18 cellular contexts compared by ENCODE assay signal in the genomic region with DNA sequence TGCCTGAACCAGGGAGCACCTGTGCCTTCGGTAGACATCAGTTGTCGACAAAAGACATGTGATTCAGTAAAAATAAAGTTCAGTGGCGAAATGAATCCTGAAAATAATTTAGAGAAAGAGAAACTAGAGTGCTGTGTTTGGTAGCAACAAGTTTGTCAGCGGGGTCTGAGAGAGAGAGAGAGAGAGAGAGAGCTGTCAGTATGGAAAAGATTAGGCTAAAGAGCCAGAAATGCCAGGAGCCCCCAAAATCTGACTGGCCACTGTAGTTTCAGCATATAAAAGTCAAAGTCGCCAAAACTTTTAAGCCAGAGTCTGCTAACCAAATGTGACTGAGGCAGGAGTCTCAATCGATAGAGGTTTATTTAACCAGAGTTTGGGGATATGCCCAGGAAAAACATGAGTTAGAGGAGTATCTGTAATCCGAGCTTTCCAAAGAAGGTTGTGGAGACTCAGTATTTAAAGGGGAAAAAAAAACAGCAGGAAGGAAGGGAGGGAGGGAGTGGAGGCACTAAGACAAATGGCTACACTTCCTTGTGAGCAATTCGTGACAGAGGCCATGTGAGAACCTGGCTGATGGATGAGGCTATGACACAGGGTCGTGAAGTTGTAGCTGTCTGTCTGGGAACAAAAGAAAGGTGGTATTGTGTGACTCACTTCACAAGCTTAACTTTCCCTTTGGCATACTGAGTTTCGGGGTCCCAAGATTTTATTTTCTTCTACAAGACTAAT. TPM values are rescaled to one million over a fixed set of nuclear protein-coding genes. Genes with fewer than 3 reads are reported as not detected.
DNase-seq lines count a peak whose midpoint lies in the region; ATAC-seq and TF ChIP-seq lines count a peak whose summit lies in the region.
"Had no signal": no experiment of that assay in that cellular context is flagged by ENCODE, and none has a peak within 500 bp of the region (broad histone marks: within the 10 kb centered on the region; RNA-seq: fewer than 3 reads in every experiment).

No MANE protein-coding gene starts in this region.

- H3K4me1 ChIP-seq in RWPE2 (ENCODE audit: insufficient read depth, poor library complexity, severe bottlenecking) (peaks cover 10% of the 10 kb centered on the region), lung (ENCODE audit: control insufficient read depth in 2 of 2, insufficient read depth in 2 of 2, low read length in 2 of 2) (no peaks in the 10 kb centered on the region), prostate gland (replicated peaks) (no peaks in the 10 kb centered on the region)
- H3K4me1 ChIP-seq: HAP-1, SJCRH30 had no signal

- TF ChIP-seq POLR2A in prostate gland (IDR thresholded peaks at IDR 0.05) = no peak

- H3K9me3 ChIP-seq in RWPE2 (ENCODE audit: severe bottlenecking) = no peaks in the 10 kb centered on the region
- H3K9me3 ChIP-seq in lung (ENCODE audit: control insufficient read depth in 2 of 2, insufficient read depth in 1 of 2, low read length in 1 of 2) = no peaks in the 10 kb centered on the region
- H3K9me3 ChIP-seq in prostate gland = no peaks in the 10 kb centered on the region
- H3K9me3 ChIP-seq: BLaER1, HAP-1, SJCRH30 had no signal

- ATAC-seq in RWPE2 (ENCODE audit: low read depth) (no peak), lung (ENCODE audit: insufficient read depth, low FRiP score) (no peak), GM18511 (IDR thresholded peaks at IDR 0.05; ENCODE audit: unreplicated experiment) (no peak)
- ATAC-seq: HepG2 had no signal

- H3K27me3 ChIP-seq in RWPE2 (ENCODE audit: insufficient read depth, poor library complexity, severe bottlenecking) (no peaks in the 10 kb centered on the region), lung (ENCODE audit: control insufficient read depth, insufficient read depth) (no peaks in the 10 kb centered on the region), prostate gland (replicated peaks; ENCODE audit: insufficient read depth) (peaks cover 6% of the 10 kb centered on the region)
- H3K27me3 ChIP-seq: BLaER1, SJCRH30 had no signal

- H3K4me3 ChIP-seq in RWPE2 (ENCODE audit: severe bottlenecking) (no peak overlapping the region), lung (no peak overlapping the region), prostate gland (no peak overlapping the region)
- H3K4me3 ChIP-seq: BLaER1, HAP-1, SJCRH30 had no signal

- TF ChIP-seq CTCF in RWPE2 (IDR thresholded peaks at IDR 0.05; ENCODE audit: poor library complexity, severe bottlenecking) (no peak), lung (IDR thresholded peaks at IDR 0.05; ENCODE audit: control extremely low read depth, extremely low read depth) (no peak), prostate gland (IDR thresholded peaks at IDR 0.05) (no peak)

- 59 to 66% methylated on average over 10 of the region's 10 CpGs for WGBS in lung, 2 donors
- 58% methylated on average over 10 of the region's 10 CpGs for WGBS in prostate gland

- DNase-seq in Daoy (ENCODE audit: low read depth) = peak; percentile 47
- no peak for DNase-seq in RWPE2 (ENCODE audit: low spot score)
- no peak for DNase-seq in epithelial cell of prostate (ENCODE audit: low read depth, low spot score)
- peak; percentile 9 for DNase-seq in lung (ENCODE audit: low spot score)
- no peak for DNase-seq in hypothalamus (lab: John Stamatoyannopoulos, UW)
- no peak for DNase-seq in activated CD4-positive, alpha-beta T cell treated with anti-CD3 and anti-CD28 coated beads, Interleukin-2, amount 50 U/mL, for 4 hours
- no peak for DNase-seq in prostate gland (ENCODE audit: low spot score)
- DNase-seq: Calu3; CD4-positive, alpha-beta memory T cell; DMS79; KBM-7; NCI-H187 treated with DMSO at 0.1 percent for 48 hours; SJCRH30 had no signal

- intact Hi-C loops in prostate gland (cut with DNase I) = no loop called here

- H3K27ac ChIP-seq in RWPE2 (ENCODE audit: poor library complexity, severe bottlenecking) (peak overlapping the region; percentile 45), epithelial cell of prostate (peak overlapping the region; percentile 71), lung (ENCODE audit: low read depth in 1 of 2, low read length in 1 of 2) (no peak overlapping the region), prostate gland (no peak overlapping the region)
- H3K27ac ChIP-seq: BLaER1, SJCRH30 had no signal

- H3K36me3 ChIP-seq in RWPE2 (ENCODE audit: low read depth) = no peaks in the 10 kb centered on the region
- no peaks in the 10 kb centered on the region for H3K36me3 ChIP-seq in lung (ENCODE audit: control insufficient read depth in 2 of 2, insufficient read depth in 2 of 2, low read length in 2 of 2)
- H3K36me3 ChIP-seq in prostate gland = no peaks in the 10 kb centered on the region
- H3K36me3 ChIP-seq: BLaER1, HAP-1, SJCRH30 had no signal

RNA-seq across cellular contexts. Expression of a gene that starts 20.5 kb away (rescaled TPM):
- total RNA-seq in Daoy (2014; rRNA removed; shearing (Covaris generic)) = 0.74 and 0.97 TPM in 2 replicates
- total RNA-seq in lung = 1 to 10 TPM; 3.5 to 3.7 TPM
- 1 to 10 TPM in 1 of 2 donors, under 1 TPM in 1; 0.49 to 1.5 TPM for polyA plus RNA-seq in lung
- total RNA-seq in prostate gland = 10 to 100 TPM in 1 of 2 donors, 1 to 10 TPM in 1; 4.2 to 14.3 TPM

RNA-seq across cellular contexts. Expression of a gene that starts 59.2 kb away (rescaled TPM):
- not detected in 2 replicates for total RNA-seq in Daoy (2014; rRNA removed; shearing (Covaris generic))
- total RNA-seq in lung (not detected), prostate gland (not detected)
- polyA plus RNA-seq in lung = not detected
- total RNA-seq: A673; Calu3; CD4-positive, alpha-beta memory T cell; HepG2; SJCRH30 had no signal
- polyA plus RNA-seq: CD4-positive, alpha-beta memory T cell; HepG2 had no signal

Comparison
In these comparisons a context has a peak if more than half of its experiments do, and no peak if none do; other contexts are left out.
1. DNase-seq: peak in Daoy (single experiment) and lung (single experiment); none in RWPE2 (single experiment), epithelial cell of prostate (single experiment), hypothalamus (0 of 51), activated CD4-positive, alpha-beta T cell treated with anti-CD3 and anti-CD28 coated beads, Interleukin-2, amount 50 U/mL, for 4 hours (0 of 2) and prostate gland (single experiment).
2. H3K27ac ChIP-seq: peak in RWPE2 (single experiment) and epithelial cell of prostate (single experiment); none in lung (0 of 2) and prostate gland (0 of 2).